In genomic region chr1:21174230-21174629, GRCh38 we compare ENCODE assay signal across 10 cellular contexts. TPM values are rescaled to one million over a fixed set of nuclear protein-coding genes. Genes with fewer than 3 reads are reported as not detected.
DNase-seq lines count a peak whose midpoint lies in the region; ATAC-seq and TF ChIP-seq lines count a peak whose summit lies in the region.
"Had no signal": no experiment of that assay in that cellular context is flagged by ENCODE, and none has a peak within 500 bp of the region (broad histone marks: within the 10 kb centered on the region; RNA-seq: fewer than 3 reads in every experiment).

No MANE protein-coding gene starts in this region.

- H3K36me3 ChIP-seq in right lobe of liver (peaks cover 0 to 5% (median 0%) of the 10 kb centered on the region in 4 donors), thyroid gland (peaks cover 0 to under 1% of the 10 kb centered on the region in 2 donors)

- no peak for TF ChIP-seq CTCF in astrocyte of the cerebellum (IDR thresholded peaks at IDR 0.05; ENCODE audit: low read depth, low read length, missing control alignments)
- TF ChIP-seq CTCF in right lobe of liver (IDR thresholded peaks at IDR 0.05) = no peak
- TF ChIP-seq CTCF in thyroid gland (IDR thresholded peaks at IDR 0.05) = no peak

- peaks cover 37% of the 10 kb centered on the region for H3K4me1 Mint-ChIP-seq in activated T-cell treated with anti-CD3 and anti-CD28 coated beads, Interleukin-2, amount 50 U/mL, for 24 hours (ENCODE audit: low read depth)

- H3K27ac ChIP-seq in right lobe of liver (peak overlapping the region in 2 of 3 donors; percentile 78 to 87), thyroid gland (peak overlapping the region; percentile 89 to 96 (median 92))
- H3K27ac ChIP-seq: C4-2B had no signal

- 25% methylated on average over 2 of the region's 2 CpGs for WGBS in right lobe of liver (ENCODE audit: insufficient coverage, low coverage, low lambda C conversion rate, missing lambda C conversion rate)
- WGBS in thyroid gland, 2 donors = 46 to 60% methylated on average over 2 of the region's 2 CpGs

- TF ChIP-seq POLR2A in right lobe of liver (IDR thresholded peaks at IDR 0.05) = no peak
- TF ChIP-seq POLR2A in thyroid gland (IDR thresholded peaks at IDR 0.05) = no peak

- peak overlapping the region; percentile 54 for H3K27ac Mint-ChIP-seq in activated T-cell treated with anti-CD3 and anti-CD28 coated beads, Interleukin-2, amount 50 U/mL, for 24 hours

- ATAC-seq in right lobe of liver = no peak

- no peaks in the 10 kb centered on the region for H3K27me3 ChIP-seq in right lobe of liver
- no peaks in the 10 kb centered on the region for H3K27me3 ChIP-seq in thyroid gland

- H3K4me1 ChIP-seq in right lobe of liver (peaks cover 0 to 18% (median 3%) of the 10 kb centered on the region in 4 donors), thyroid gland (peaks cover 28 to 33% of the 10 kb centered on the region in 2 donors)

- H3K9me3 ChIP-seq in right lobe of liver (no peaks in the 10 kb centered on the region), thyroid gland (no peaks in the 10 kb centered on the region)

- H3K4me3 ChIP-seq in astrocyte of the cerebellum (ENCODE audit: low read depth, low read length) (peak overlapping the region; percentile 99), right lobe of liver (peak overlapping the region; percentile 75 to 93 (median 90)), thyroid gland (replicated peaks in 1 of 3) (peak overlapping the region in 1 of 3 donors; percentile 77)

- DNase-seq in activated T-cell treated with anti-CD3 and anti-CD28 coated beads, Interleukin-2, amount 50 U/mL, for 24 hours = no peak
- DNase-seq in activated T-cell treated with anti-CD3 and anti-CD28 coated beads, Interleukin-2, amount 50 U/mL, for 1 hour = no peak
- no peak for DNase-seq in astrocyte of the cerebellum (ENCODE audit: low read depth)
- no peak for DNase-seq in right lobe of liver
- DNase-seq in thyroid gland = no peak
- DNase-seq in SKM-1 (lab: John Stamatoyannopoulos, UW; ENCODE audit: unreplicated experiment) = no peak
- DNase-seq in occipital lobe (lab: John Stamatoyannopoulos, UW) = no peak
- DNase-seq in OCI-M1 (lab: John Stamatoyannopoulos, UW) = no peak
- DNase-seq: left colon had no signal

- intact Hi-C loops in right lobe of liver (cut with DNase I) (no loop called here), thyroid gland (cut with DNase I) (no loop called here)

- in situ Hi-C loops in astrocyte of the cerebellum (cut with HindIII; ENCODE audit: low sequenced_read_pairs) = no loop called here

- no peaks in the 10 kb centered on the region for H3K9me3 Mint-ChIP-seq in activated T-cell treated with anti-CD3 and anti-CD28 coated beads, Interleukin-2, amount 50 U/mL, for 24 hours

- H3K27me3 Mint-ChIP-seq in activated T-cell treated with anti-CD3 and anti-CD28 coated beads, Interleukin-2, amount 50 U/mL, for 24 hours = no peaks in the 10 kb centered on the region

- H3K4me3 Mint-ChIP-seq in activated T-cell treated with anti-CD3 and anti-CD28 coated beads, Interleukin-2, amount 50 U/mL, for 24 hours = peak overlapping the region; percentile 89

- H3K36me3 Mint-ChIP-seq in activated T-cell treated with anti-CD3 and anti-CD28 coated beads, Interleukin-2, amount 50 U/mL, for 24 hours (ENCODE audit: low read depth) = peaks cover 51% of the 10 kb centered on the region

RNA-seq across cellular contexts. Expression of gene EIF4G3, which starts 2.5 kb away (rescaled TPM):
- 10 to 100 TPM; 14.4 to 29.9 (median 23.5) TPM for total RNA-seq in right lobe of liver
- 100 to 1,000 TPM in 3 of 4 donors, 10 to 100 TPM in 1; 68.9 to 110 (median 104) TPM for total RNA-seq in thyroid gland
- 47.4 TPM for total RNA-seq in occipital lobe
